In the genomic region with DNA sequence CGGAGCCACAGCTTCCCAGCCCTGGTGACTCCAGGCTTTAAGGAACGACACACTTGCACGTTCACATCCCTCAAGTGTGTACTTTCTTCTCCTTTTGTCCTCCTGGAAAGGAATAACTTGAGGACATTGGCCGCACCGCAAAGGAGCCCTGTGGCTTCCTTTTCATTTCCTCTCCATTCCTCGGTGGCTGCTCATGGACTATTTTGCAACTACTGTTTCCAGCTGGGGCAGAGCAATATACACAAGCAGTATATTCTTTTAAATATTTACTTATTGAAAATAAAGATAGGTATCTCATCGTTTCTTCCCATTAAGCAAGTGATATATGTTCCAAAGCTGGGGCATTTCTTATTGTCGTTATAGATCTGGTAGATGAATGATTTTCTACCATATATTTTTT, we compare ENCODE assay signal across 17 cellular contexts.
"Had no signal": no experiment of that assay in that cellular context is flagged by ENCODE, and none has a peak within 500 bp of the region (broad histone marks: within the 10 kb centered on the region; RNA-seq: fewer than 3 reads in every experiment).

No MANE protein-coding gene starts in this region.

- H3K27me3 ChIP-seq: ascending aorta, gastrocnemius medialis, heart left ventricle, neural progenitor cell, ovary, right lobe of liver, testis, upper lobe of right lung had no signal

- H3K4me1 ChIP-seq: ascending aorta, gastrocnemius medialis, heart left ventricle, neural progenitor cell, right lobe of liver, testis, upper lobe of right lung had no signal

- H3K4me3 ChIP-seq: ascending aorta, gastrocnemius medialis, heart left ventricle, neural progenitor cell, ovary, right lobe of liver, testis, upper lobe of right lung had no signal

- H3K27ac ChIP-seq: ascending aorta, epithelial cell of prostate, gastrocnemius medialis, heart left ventricle, neural progenitor cell, ovary, right lobe of liver, testis, upper lobe of right lung had no signal

- H2AFZ ChIP-seq: neural progenitor cell had no signal

- H3K9me3 Mint-ChIP-seq: neural progenitor cell had no signal

- H3K9me3 ChIP-seq: ascending aorta, gastrocnemius medialis, ovary, right lobe of liver, testis, upper lobe of right lung had no signal

- H3K36me3 ChIP-seq: ascending aorta, gastrocnemius medialis, heart left ventricle, neural progenitor cell, ovary, right lobe of liver, upper lobe of right lung had no signal

- DNase-seq: activated B cell treated with CpG ODN at 0.5 μM for 24 hours; activated CD4-positive, alpha-beta T cell treated with anti-CD3 and anti-CD28 coated beads for 48 hours; activated CD8-positive, alpha-beta memory T cell treated with anti-CD3 and anti-CD28 coated beads, Interleukin-2, amount 50 U/mL, for 48 hours; activated naive CD4-positive, alpha-beta T cell treated with Interleukin-2 at 50 U/mL for 16 hours; dermis blood vessel endothelial cell; effector memory CD8-positive, alpha-beta T cell; gastrocnemius medialis; heart left ventricle; naive B cell; ovary; right lobe of liver; stimulated activated naive CD8-positive, alpha-beta T cell treated with anti-CD3 and anti-CD28 coated beads, Interleukin-15, amount 100 ng/mL, for 72 hours; testis; upper lobe of right lung had no signal

- H3K4me1 Mint-ChIP-seq: activated B cell treated with CpG ODN at 0.5 μM for 24 hours; naive B cell; stimulated activated naive CD8-positive, alpha-beta T cell treated with anti-CD3 and anti-CD28 coated beads, Interleukin-15, amount 100 ng/mL, for 72 hours had no signal

- H3K4me3 Mint-ChIP-seq: activated B cell treated with CpG ODN at 0.5 μM for 24 hours; effector memory CD8-positive, alpha-beta T cell; neural progenitor cell; stimulated activated naive CD8-positive, alpha-beta T cell treated with anti-CD3 and anti-CD28 coated beads, Interleukin-15, amount 100 ng/mL, for 72 hours had no signal

- ATAC-seq: effector memory CD8-positive, alpha-beta T cell; gastrocnemius medialis; heart left ventricle; right lobe of liver; stimulated activated naive CD8-positive, alpha-beta T cell treated with anti-CD3 and anti-CD28 coated beads, Interleukin-15, amount 100 ng/mL, for 72 hours; upper lobe of right lung had no signal

- H3K4me2 ChIP-seq: neural progenitor cell had no signal

- H3K27me3 Mint-ChIP-seq: activated B cell treated with CpG ODN at 0.5 μM for 24 hours had no signal

- H3K27ac Mint-ChIP-seq: activated B cell treated with CpG ODN at 0.5 μM for 24 hours; effector memory CD8-positive, alpha-beta T cell; naive B cell; neural progenitor cell; stimulated activated naive CD8-positive, alpha-beta T cell treated with anti-CD3 and anti-CD28 coated beads, Interleukin-15, amount 100 ng/mL, for 72 hours had no signal

- H3K36me3 Mint-ChIP-seq: naive B cell, neural progenitor cell had no signal
